ENCODE assay signal across 28 cellular contexts in the genomic region with DNA sequence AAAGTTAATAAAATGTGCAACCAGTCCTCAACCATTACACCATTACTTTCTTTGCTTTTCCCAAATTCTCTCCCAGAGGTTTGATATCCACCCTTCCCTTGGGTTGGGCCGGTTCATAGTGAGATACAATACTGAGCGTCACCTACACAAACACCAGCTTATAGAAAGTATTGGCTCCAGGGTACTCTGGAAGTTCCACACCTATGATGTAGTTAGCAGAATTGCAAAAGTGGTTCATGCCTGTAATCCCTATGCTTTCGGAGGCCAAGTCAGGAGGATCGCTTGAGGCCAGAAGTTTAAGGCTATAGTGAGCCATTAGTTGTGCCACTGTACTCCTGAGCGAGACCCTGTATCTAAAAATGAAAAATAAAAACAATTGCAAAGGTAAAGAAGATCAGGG.
"Had no signal": no experiment of that assay in that cellular context is flagged by ENCODE, and none has a peak within 500 bp of the region (broad histone marks: within the 10 kb centered on the region; RNA-seq: fewer than 3 reads in every experiment).

No MANE protein-coding gene starts in this region.

- H3K36me3 ChIP-seq: colonic mucosa had no signal

- H3K4me3 ChIP-seq: colonic mucosa, coronary artery, dorsolateral prefrontal cortex, esophagus muscularis mucosa, esophagus squamous epithelium, gastrocnemius medialis, gastroesophageal sphincter, heart left ventricle, heart right ventricle had no signal

- H3K4me1 ChIP-seq: colonic mucosa, esophagus muscularis mucosa, esophagus squamous epithelium, foreskin keratinocyte, gastrocnemius medialis, gastroesophageal sphincter, heart right ventricle had no signal

- H3K9me3 ChIP-seq: colonic mucosa, esophagus muscularis mucosa, esophagus squamous epithelium, gastrocnemius medialis, gastroesophageal sphincter, heart left ventricle had no signal

- H3K27me3 ChIP-seq: colonic mucosa, dorsolateral prefrontal cortex, esophagus muscularis mucosa, esophagus squamous epithelium, foreskin keratinocyte, gastrocnemius medialis, gastroesophageal sphincter, heart left ventricle, heart right ventricle had no signal

- ATAC-seq: effector memory CD8-positive, alpha-beta T cell; esophagus mucosa; foreskin keratinocyte; gastrocnemius medialis; gastroesophageal sphincter; heart left ventricle; heart right ventricle had no signal

- FAIRE-seq: colon, endometrium, endothelial cell of umbilical vein, frontal cortex had no signal

- H3K27ac ChIP-seq: colonic mucosa, coronary artery, dorsolateral prefrontal cortex, epithelial cell of prostate, esophagus muscularis mucosa, esophagus squamous epithelium, foreskin keratinocyte, gastrocnemius medialis, gastroesophageal sphincter, heart left ventricle, heart right ventricle had no signal

- DNase-seq: colonic mucosa; cortex of kidney; dermis blood vessel endothelial cell; dorsolateral prefrontal cortex; effector CD4-positive, alpha-beta T cell; effector CD8-positive, alpha-beta T cell; effector memory CD4-positive, alpha-beta T cell; effector memory CD8-positive, alpha-beta T cell; endodermal cell; erythroblast; esophagus squamous epithelium; foreskin fibroblast; foreskin keratinocyte; foreskin melanocyte; gastrocnemius medialis; glutamatergic neuron; head of caudate nucleus; heart left ventricle; heart right ventricle had no signal
